In genomic region chr14:100015251-100015655, GRCh38 we compare ENCODE assay signal across 9 cellular contexts. TPM values are rescaled to one million over a fixed set of nuclear protein-coding genes. Genes with fewer than 3 reads are reported as not detected.
DNase-seq lines count a peak whose midpoint lies in the region; ATAC-seq and TF ChIP-seq lines count a peak whose summit lies in the region.
"Had no signal": no experiment of that assay in that cellular context is flagged by ENCODE, and none has a peak within 500 bp of the region (broad histone marks: within the 10 kb centered on the region; RNA-seq: fewer than 3 reads in every experiment).

No MANE protein-coding gene starts in this region.

- H3K4me3 Mint-ChIP-seq in nephron progenitor cell, result no peak overlapping the region
- H3K4me3 Mint-ChIP-seq in activated CD8-positive, alpha-beta T cell treated with anti-CD3 and anti-CD28 coated beads, Interleukin-2, amount 10 ng/mL, durations not matched to agents 7 days and 5 days, result no peak overlapping the region

- H3K36me3 ChIP-seq in OCI-LY7 (ENCODE audit: insufficient read depth, low read length), result no peaks in the 10 kb centered on the region
- no peaks in the 10 kb centered on the region for H3K36me3 ChIP-seq in PC-9 (ENCODE audit: low read depth)
- H3K36me3 ChIP-seq in vagina, result no peaks in the 10 kb centered on the region

- no peaks in the 10 kb centered on the region for H4K20me1 ChIP-seq in OCI-LY7 (ENCODE audit: insufficient read depth, low read length)
- no peaks in the 10 kb centered on the region for H4K20me1 ChIP-seq in PC-9 (ENCODE audit: insufficient read depth)

- peaks cover 67% of the 10 kb centered on the region for H3K4me1 Mint-ChIP-seq in nephron progenitor cell
- peaks cover 25% of the 10 kb centered on the region for H3K4me1 Mint-ChIP-seq in activated CD8-positive, alpha-beta T cell treated with anti-CD3 and anti-CD28 coated beads, Interleukin-2, amount 10 ng/mL, durations not matched to agents 7 days and 5 days (ENCODE audit: low read depth)

- H3K4me1 ChIP-seq in OCI-LY7 (ENCODE audit: insufficient read depth, low read length, poor library complexity, severe bottlenecking) (peaks cover 9% of the 10 kb centered on the region), PC-9 (replicated peaks; ENCODE audit: insufficient read depth) (peaks cover 10% of the 10 kb centered on the region; the same call in 1 of the 2 replicates), vagina (no peaks in the 10 kb centered on the region)

- H3K79me2 ChIP-seq in OCI-LY7 (ENCODE audit: insufficient read depth, low read depth, low read length) (no peaks in the 10 kb centered on the region), PC-9 (ENCODE audit: low read depth) (no peaks in the 10 kb centered on the region)

- peaks cover 47% of the 10 kb centered on the region for H3K36me3 Mint-ChIP-seq in nephron progenitor cell (ENCODE audit: low read depth)
- H3K36me3 Mint-ChIP-seq in activated CD8-positive, alpha-beta T cell treated with anti-CD3 and anti-CD28 coated beads, Interleukin-2, amount 10 ng/mL, durations not matched to agents 7 days and 5 days (ENCODE audit: low read depth), result peaks cover 2% of the 10 kb centered on the region

- BruUV-seq in OCI-LY7 (replicated peaks; lab: Mats Ljungman, UMichigan) (no TSS peak), PC-9 (replicated peaks; lab: Mats Ljungman, UMichigan) (no TSS peak)

- TF ChIP-seq CTCF in OCI-LY7 (conservative IDR thresholded peaks at IDR 0.05; ENCODE audit: low read length) (no peak), nephron progenitor cell (IDR thresholded peaks at IDR 0.05) (no peak), PC-9 (conservative IDR thresholded peaks at IDR 0.05) (no peak), vagina (IDR thresholded peaks at IDR 0.05) (no peak)

- peak overlapping the region; percentile 87 for H3K27ac Mint-ChIP-seq in nephron progenitor cell
- no peak overlapping the region for H3K27ac Mint-ChIP-seq in activated CD8-positive, alpha-beta T cell treated with anti-CD3 and anti-CD28 coated beads, Interleukin-2, amount 10 ng/mL, durations not matched to agents 7 days and 5 days

- intact Hi-C loops in OCI-LY7 (cut with micrococcal nuclease; ENCODE audit: unreplicated experiment) (no loop called here), PC-9 (cut with micrococcal nuclease; ENCODE audit: unreplicated experiment) (no loop called here), vagina (cut with DNase I) (no loop called here)

- TF ChIP-seq POLR2A in vagina (IDR thresholded peaks at IDR 0.05), result no peak

- DNase-seq in GM19240 (ENCODE audit: insufficient read length, low spot score) (peak; percentile 21), OCI-LY7 (ENCODE audit: low spot score) (peak; percentile 22), nephron progenitor cell (no peak), PC-9 (no peak), T1000 (lab: John Stamatoyannopoulos, UW) (no peak), vagina (ENCODE audit: extremely low spot score in 2 of 2) (no peak)
- DNase-seq in activated CD8-positive, alpha-beta T cell treated with anti-CD3 and anti-CD28 coated beads, Interleukin-2, amount 10 ng/mL, durations not matched to agents 7 days and 5 days, result no peak
- DNase-seq: psoas muscle had no signal

- H3K9me3 Mint-ChIP-seq in nephron progenitor cell, result peaks cover 20% of the 10 kb centered on the region
- H3K9me3 Mint-ChIP-seq in activated CD8-positive, alpha-beta T cell treated with anti-CD3 and anti-CD28 coated beads, Interleukin-2, amount 10 ng/mL, durations not matched to agents 7 days and 5 days (ENCODE audit: insufficient read depth), result no peaks in the 10 kb centered on the region

- H3K9me3 ChIP-seq in OCI-LY7 (ENCODE audit: low read length) (no peaks in the 10 kb centered on the region), PC-9 (ENCODE audit: insufficient read depth, low read depth) (no peaks in the 10 kb centered on the region), vagina (no peaks in the 10 kb centered on the region)
- H3K9me3 ChIP-seq: psoas muscle had no signal

- H3K9me2 ChIP-seq in OCI-LY7 (ENCODE audit: insufficient read depth, low read length), result no peaks in the 10 kb centered on the region
- no peaks in the 10 kb centered on the region for H3K9me2 ChIP-seq in PC-9 (ENCODE audit: insufficient read depth)

- H2AFZ ChIP-seq in OCI-LY7 (ENCODE audit: low read length) (no peak overlapping the region), PC-9 (no peak overlapping the region)

- CTCF ChIA-PET in OCI-LY7 (lab: Charles Lee; ENCODE audit: unreplicated experiment) (interaction anchor here (0.6 kb wide), 2 partner anchors 39 to 64 kb away, joined by 3 read pairs; no protein-coding TSS in a partner anchor), PC-9 (lab: Charles Lee) (no interaction called here)
- CTCF ChIA-PET in activated CD8-positive, alpha-beta T cell treated with anti-CD3 and anti-CD28 coated beads, Interleukin-2, amount 10 ng/mL, durations not matched to agents 7 days and 5 days (lab: Charles Lee), result no interaction called here

- H3K27me3 ChIP-seq in PC-9 (ENCODE audit: insufficient read depth, low read depth), result no peaks in the 10 kb centered on the region
- no peaks in the 10 kb centered on the region for H3K27me3 ChIP-seq in vagina

- peaks cover 5% of the 10 kb centered on the region for H3K27me3 Mint-ChIP-seq in nephron progenitor cell (ENCODE audit: low read depth, poor library complexity)
- peaks cover 2% of the 10 kb centered on the region for H3K27me3 Mint-ChIP-seq in activated CD8-positive, alpha-beta T cell treated with anti-CD3 and anti-CD28 coated beads, Interleukin-2, amount 10 ng/mL, durations not matched to agents 7 days and 5 days (ENCODE audit: low read depth)

- H3K4me2 ChIP-seq in OCI-LY7 (ENCODE audit: low read length) (no peak overlapping the region), PC-9 (no peak overlapping the region)

- peak; percentile 89 for ATAC-seq in HG02938 (IDR thresholded peaks at IDR 0.05; ENCODE audit: unreplicated experiment)
- ATAC-seq in activated CD8-positive, alpha-beta T cell treated with anti-CD3 and anti-CD28 coated beads, Interleukin-2, amount 10 ng/mL, durations not matched to agents 7 days and 5 days, result no peak

- no peaks in the 10 kb centered on the region for H3F3A ChIP-seq in PC-9 (ENCODE audit: insufficient read depth, low read depth)

- H3K27ac ChIP-seq in OCI-LY7 (ENCODE audit: low read depth, low read length, poor library complexity, severe bottlenecking) (no peak overlapping the region), PC-9 (no peak overlapping the region), vagina (no peak overlapping the region)
- H3K27ac ChIP-seq: psoas muscle had no signal

- POLR2A ChIA-PET in OCI-LY7 (lab: Charles Lee) (no interaction called here), PC-9 (lab: Charles Lee; ENCODE audit: unreplicated experiment) (no interaction called here)
- POLR2A ChIA-PET in activated CD8-positive, alpha-beta T cell treated with anti-CD3 and anti-CD28 coated beads, Interleukin-2, amount 10 ng/mL, durations not matched to agents 7 days and 5 days (lab: Charles Lee), result no interaction called here

- H3K4me3 ChIP-seq in OCI-LY7 (ENCODE audit: low read depth, low read length, poor library complexity, severe bottlenecking), result no peak overlapping the region
- H3K4me3 ChIP-seq in PC-9, result no peak overlapping the region
- no peak overlapping the region for H3K4me3 ChIP-seq in vagina
- H3K4me3 ChIP-seq: psoas muscle had no signal

RNA-seq across cellular contexts. Expression of gene EVL, which starts 50.0 kb away (rescaled TPM):
- 154 and 206 TPM in 2 replicates for total RNA-seq in OCI-LY7 (2014; rRNA removed; shearing (Covaris generic))
- total RNA-seq in OCI-LY7 (2022) (298 and 324 TPM in 2 replicates), PC-9 (2021) (4.9 and 5.9 TPM in 2 replicates), vagina (112 TPM)
- total RNA-seq in activated CD8-positive, alpha-beta T cell treated with anti-CD3 and anti-CD28 coated beads, Interleukin-2, amount 10 ng/mL, durations not matched to agents 7 days and 5 days, result 100 to 1,000 TPM; 863 to 926 TPM

Comparison
In these comparisons a context has a peak if more than half of its experiments do, and no peak if none do; other contexts are left out.
1. DNase-seq: peak in GM19240 (single experiment) and OCI-LY7 (single experiment); none in nephron progenitor cell (single experiment), PC-9 (0 of 2), T1000 (single experiment), activated CD8-positive, alpha-beta T cell treated with anti-CD3 and anti-CD28 coated beads, Interleukin-2, amount 10 ng/mL, durations not matched to agents 7 days and 5 days (single experiment) and vagina (0 of 2).
2. RNA of gene EVL, which starts 50.0 kb away (total RNA-seq): 863 to 926 TPM in activated CD8-positive, alpha-beta T cell treated with anti-CD3 and anti-CD28 coated beads, Interleukin-2, amount 10 ng/mL, durations not matched to agents 7 days and 5 days, 154 to 324 TPM in OCI-LY7 and 112 TPM in vagina (single experiment); 4.9 to 5.9 TPM in PC-9; every median in the first group is over 10 times any median in the second.